In the genomic region with DNA sequence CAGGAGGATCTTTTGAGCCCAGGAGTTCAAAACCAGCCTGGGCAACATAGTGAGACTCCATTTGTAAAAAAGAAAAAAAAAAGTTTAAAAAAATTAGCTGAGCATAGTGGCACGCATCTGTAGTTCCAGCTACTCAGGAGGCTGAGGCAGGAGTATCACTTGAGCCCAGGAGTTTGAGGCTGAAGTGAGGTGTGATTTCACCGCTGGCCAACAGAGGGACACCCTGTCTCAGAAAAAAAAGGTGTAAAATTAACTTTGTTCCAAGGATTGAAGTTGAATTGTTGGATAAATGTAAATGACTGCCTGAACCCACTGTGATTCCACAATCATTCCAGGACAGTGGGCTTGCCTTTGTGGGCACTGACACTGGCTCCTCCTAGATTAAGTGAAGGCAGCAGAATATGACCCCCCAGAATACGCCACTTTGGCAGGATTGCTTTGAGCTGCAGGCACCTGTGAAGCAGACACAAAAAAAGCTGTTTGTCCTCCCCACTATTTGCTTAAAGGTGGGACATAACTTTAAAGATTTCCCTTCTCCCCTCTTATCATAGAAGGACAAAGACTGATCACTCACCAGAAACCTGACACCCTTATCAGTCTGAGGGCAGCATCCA, we compare ENCODE assay signal across 16 cellular contexts. TPM values are rescaled to one million over a fixed set of nuclear protein-coding genes. Genes with fewer than 3 reads are reported as not detected.
A peak's percentile ranks its signal among the peaks of the same experiment; 100 is the strongest.
DNase-seq lines count a peak whose midpoint lies in the region; ATAC-seq, FAIRE-seq and TF ChIP-seq lines count a peak whose summit lies in the region.
"Had no signal": no experiment of that assay in that cellular context is flagged by ENCODE, and none has a peak within 500 bp of the region (broad histone marks: within the 10 kb centered on the region; RNA-seq: fewer than 3 reads in every experiment).

No MANE protein-coding gene starts in this region.

- H3K18ac ChIP-seq in H1 (ENCODE audit: extremely low read depth, low read length): no peak overlapping the region

- H3K27me3 ChIP-seq in Loucy (ENCODE audit: insufficient read depth, low read length, poor library complexity, severe bottlenecking) (no peaks in the 10 kb centered on the region), H1 (replicated peaks in 1 of 4; ENCODE audit: control insufficient read depth in 3 of 4, extremely low read depth in 1 of 4, insufficient read depth in 3 of 4, low read length in 3 of 4) (no peaks in the 10 kb centered on the region)
- H3K27me3 ChIP-seq: right atrium auricular region had no signal

- no peak overlapping the region for H3K4me3 ChIP-seq in Loucy (ENCODE audit: low read length, poor library complexity, severe bottlenecking)
- no peak overlapping the region for H3K4me3 ChIP-seq in H1 (ENCODE audit: extremely low read depth in 1 of 4, insufficient read depth in 2 of 4, low read depth in 3 of 4, low read length in 4 of 4)
- no peak overlapping the region for H3K4me3 ChIP-seq in retinal pigment epithelial cell (ENCODE audit: low read length)
- H3K4me3 ChIP-seq: right atrium auricular region had no signal

- no peak overlapping the region for H2BK12ac ChIP-seq in H1 (ENCODE audit: low read depth, low read length)

- H3K36me3 ChIP-seq in Loucy (ENCODE audit: insufficient read depth, low read length) (no peaks in the 10 kb centered on the region), H1 (ENCODE audit: control insufficient read depth in 2 of 4, insufficient read depth in 4 of 4, low read length in 3 of 4) (no peaks in the 10 kb centered on the region)
- H3K36me3 ChIP-seq: right atrium auricular region had no signal

- no peaks in the 10 kb centered on the region for H3K79me1 ChIP-seq in H1 (ENCODE audit: low read depth, low read length)

- H3K56ac ChIP-seq in H1 (replicated peaks; ENCODE audit: insufficient read length, low read depth, low read length): no peak overlapping the region

- CTCF ChIA-PET in H1 (lab: Charles Lee; ENCODE audit: partially characterized antibody): interaction anchor here (0.6 to 4.0 kb wide), 34 partner anchors 9 to 772 kb away, joined by 3 to 42 read pairs (median 4); no protein-coding TSS in a partner anchor

- DNase-seq in DMS 273 (lab: John Stamatoyannopoulos, UW; ENCODE audit: unreplicated experiment) (peak; percentile 28), DMS 273 treated with DMSO at 0.1 percent for 48 hours (lab: John Stamatoyannopoulos, UW) (no peak), H1 (ENCODE audit: low read depth in 1 of 2, low spot score in 2 of 2) (no peak), retinal pigment epithelial cell (ENCODE audit: low read depth) (no peak), nucleus accumbens (lab: John Stamatoyannopoulos, UW) (no peak)
- DNase-seq in effector CD8-positive, alpha-beta T cell (lab: John Stamatoyannopoulos, UW): no peak
- DNase-seq: 8988T; activated CD4-positive, alpha-beta T cell treated with anti-CD3 and anti-CD28 coated beads for 48 hours; NCI-H1417 treated with DMSO at 0.1 percent for 48 hours; NCI-H69; SW 1271 had no signal

- H2BK120ac ChIP-seq in H1 (replicated peaks; ENCODE audit: low read depth, low read length): no peak overlapping the region

- no peak overlapping the region for H3K14ac ChIP-seq in H1 (ENCODE audit: insufficient read length)

- ATAC-seq in HG02571 (IDR thresholded peaks at IDR 0.05; ENCODE audit: unreplicated experiment): no peak

- no peak overlapping the region for H2BK15ac ChIP-seq in H1 (ENCODE audit: low read length)

- WGBS in H1 (ENCODE audit: extremely low coverage in 1 of 2, insufficient coverage in 1 of 2, insufficient read length in 1 of 2, insufficient replicate concordance in 2 of 2, low coverage in 1 of 2, low lambda C conversion rate in 2 of 2, missing lambda C conversion rate in 1 of 2), 2 experiments: 92% methylated on average over 3 of the region's 3 CpGs; no CpG with 5 or more reads in 1 of the 2 experiments

- H4K5ac ChIP-seq in H1 (ENCODE audit: insufficient read length, low read depth, low read length): no peak overlapping the region

- POLR2A ChIA-PET in H1 (lab: Charles Lee; ENCODE audit: partially characterized antibody): interaction anchor here (1.1 kb wide), 1 partner anchor 15 kb away, joined by 3 read pairs; no protein-coding TSS in a partner anchor

- no peak overlapping the region for H4K8ac ChIP-seq in H1 (ENCODE audit: extremely low read depth, insufficient read depth, low read length)

- H3K4me2 ChIP-seq in Loucy (ENCODE audit: low read depth, low read length, poor library complexity, severe bottlenecking) (no peak overlapping the region), H1 (ENCODE audit: insufficient read depth in 1 of 2, low read depth in 2 of 2, low read length in 2 of 2) (no peak overlapping the region)

- no peaks in the 10 kb centered on the region for H3F3A ChIP-seq in Loucy (ENCODE audit: low read depth)

- no peaks in the 10 kb centered on the region for H4K20me1 ChIP-seq in Loucy (ENCODE audit: insufficient read depth, low read length, poor library complexity, severe bottlenecking)
- H4K20me1 ChIP-seq in H1 (replicated peaks in 1 of 2; ENCODE audit: control insufficient read depth in 1 of 2, insufficient read depth in 2 of 2, low read length in 2 of 2): no peaks in the 10 kb centered on the region

- H3K79me2 ChIP-seq in Loucy (ENCODE audit: insufficient read depth, low read length): no peaks in the 10 kb centered on the region
- no peaks in the 10 kb centered on the region for H3K79me2 ChIP-seq in H1 (ENCODE audit: control insufficient read depth in 1 of 2, insufficient read depth in 2 of 2, low read length in 2 of 2)

- no peak for TF ChIP-seq POLR2A in H1 (IDR thresholded peaks at IDR 0.05; ENCODE audit: control extremely low read depth in 1 of 2, low read depth in 2 of 2, low read length in 2 of 2)

- TF ChIP-seq EP300 in H1 (IDR thresholded peaks at IDR 0.05; ENCODE audit: borderline replicate concordance in 1 of 2, low read depth in 2 of 2, low read length in 2 of 2): no peak

- H3K27ac ChIP-seq in H1 (ENCODE audit: low read depth, low read length): no peak overlapping the region
- H3K27ac ChIP-seq: epithelial cell of prostate, right atrium auricular region had no signal

- H3K23me2 ChIP-seq in H1 (ENCODE audit: low read depth, low read length): no peaks in the 10 kb centered on the region

- H3K4me1 ChIP-seq in Loucy (ENCODE audit: insufficient read depth, low read length, poor library complexity, severe bottlenecking) (no peaks in the 10 kb centered on the region), H1 (replicated peaks in 1 of 4; ENCODE audit: control insufficient read depth in 3 of 4, insufficient read depth in 4 of 4, low read length in 3 of 4) (no peaks in the 10 kb centered on the region)
- H3K4me1 ChIP-seq: right atrium auricular region had no signal

- no peak overlapping the region for H3K4ac ChIP-seq in H1 (replicated peaks; ENCODE audit: insufficient read length, low read depth, low read length)

- H2AFZ ChIP-seq in Loucy (ENCODE audit: low read length) (no peak overlapping the region), H1 (ENCODE audit: low read length) (no peak overlapping the region)

- H4K91ac ChIP-seq in H1 (replicated peaks; ENCODE audit: insufficient read length, low read length): no peak overlapping the region

- peak; percentile 55 for TF ChIP-seq CTCF in Loucy (conservative IDR thresholded peaks at IDR 0.05; ENCODE audit: low read length)
- peak; percentile 35 to 59 (median 44); a peak in 3 of 4 replicates for TF ChIP-seq CTCF in H1 (IDR thresholded peaks at IDR 0.05; ENCODE audit: control extremely low read depth in 1 of 3, insufficient read depth in 1 of 3, low read depth in 1 of 3, low read length in 3 of 3)
- peak; percentile 32 for TF ChIP-seq CTCF in retinal pigment epithelial cell (conservative IDR thresholded peaks at IDR 0.05; ENCODE audit: low read depth, low read length)

- no peak overlapping the region for H3K23ac ChIP-seq in H1 (ENCODE audit: insufficient read length)

- peak; percentile 57 to 61 for TF ChIP-seq RAD21 in H1 (IDR thresholded peaks at IDR 0.05 in 1 of 2, conservative IDR thresholded peaks at IDR 0.05 in 1 of 2; ENCODE audit: low read depth in 2 of 2, low read length in 2 of 2)

- H2AK5ac ChIP-seq in H1 (ENCODE audit: low read depth, low read length): no peak overlapping the region

- no peak for FAIRE-seq in H1 (lab: Jason Lieb, UNC)

- no peaks in the 10 kb centered on the region for H3K9me3 ChIP-seq in Loucy (ENCODE audit: insufficient read depth, low read depth, low read length)
- no peaks in the 10 kb centered on the region for H3K9me3 ChIP-seq in H1 (ENCODE audit: insufficient read depth in 2 of 2, low read depth in 1 of 2, low read length in 1 of 2)
- H3K9me3 ChIP-seq: right atrium auricular region had no signal

- H2BK20ac ChIP-seq in H1 (ENCODE audit: low read length): no peak overlapping the region

- H3K9ac ChIP-seq in Loucy (ENCODE audit: low read depth, low read length, poor library complexity, severe bottlenecking): no peak overlapping the region
- no peak overlapping the region for H3K9ac ChIP-seq in H1 (replicated peaks in 1 of 4; ENCODE audit: extremely low read depth in 1 of 4, low read depth in 3 of 4, low read length in 3 of 4)

- H3K9me2 ChIP-seq in Loucy (replicated peaks; ENCODE audit: low read depth, low read length): no peaks in the 10 kb centered on the region

- H2BK5ac ChIP-seq in H1 (ENCODE audit: low read depth, low read length): no peak overlapping the region

TF ChIP-seq in H1, 55 proteins besides CTCF, POLR2A, EP300 and RAD21:
- TF ChIP-seq, protein P1, sequence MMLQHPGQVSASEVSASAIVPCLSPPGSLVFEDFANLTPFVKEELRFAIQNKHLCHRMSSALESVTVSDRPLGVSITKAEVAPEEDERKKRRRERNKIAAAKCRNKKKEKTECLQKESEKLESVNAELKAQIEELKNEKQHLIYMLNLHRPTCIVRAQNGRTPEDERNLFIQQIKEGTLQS (IDR thresholded peaks at IDR 0.05; ENCODE audit: insufficient read depth, low read depth, low read length): no peak
- 0 out of 2 replicates have a peak, but pooled peaks have one; percentile 43 for TF ChIP-seq KDM1A (IDR thresholded peaks at IDR 0.05; ENCODE audit: borderline replicate concordance, low read length)
- TF ChIP-seq, protein P2, sequence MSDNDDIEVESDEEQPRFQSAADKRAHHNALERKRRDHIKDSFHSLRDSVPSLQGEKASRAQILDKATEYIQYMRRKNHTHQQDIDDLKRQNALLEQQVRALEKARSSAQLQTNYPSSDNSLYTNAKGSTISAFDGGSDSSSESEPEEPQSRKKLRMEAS (IDR thresholded peaks at IDR 0.05): no peak

RNA-seq across cellular contexts. Expression of gene FOXI2, which starts 57.2 kb away (rescaled TPM):
- 1.0 and 1.4 TPM in 2 replicates for total RNA-seq in H1 (2021; fragmentation: NEBNext Ultra II Directional; extraction: Animal tissue kit (Norgen Biotek cat#: 25700))
- polyA plus RNA-seq in H1 (2011; rRNA removed): 1.0 and 1.9 TPM in 2 replicates
- 1.6 TPM for polyA plus RNA-seq in H1 (2011; cell fraction: cytosol; rRNA removed)
- polyA plus RNA-seq in H1 (2011; cell fraction: nucleus; rRNA removed): 1.5 TPM
- polyA plus RNA-seq in H1 (2012, experiment 1 of 2): 1.3 to 2.2 TPM (median 1.8 TPM) in 4 replicates
- 0.89 TPM for polyA plus RNA-seq in H1 (2012, experiment 2 of 2)
- 0.18 TPM for polyA plus RNA-seq in H1 (2013, experiment 1 of 2)
- polyA plus RNA-seq in H1 (2013, experiment 2 of 2): 0.15 TPM
- 0.44 and 0.50 TPM in 2 replicates for polyA minus RNA-seq in H1 (2011; rRNA and poly(A)+ RNA removed)
- polyA minus RNA-seq in H1 (2011; cell fraction: cytosol; rRNA and poly(A)+ RNA removed): 0.81 TPM
- 2.5 TPM for polyA minus RNA-seq in H1 (2011; cell fraction: nucleus; rRNA and poly(A)+ RNA removed)
- total RNA-seq: activated T-helper 2 cell treated with anti-CD3 and anti-CD28 coated beads, Interferon-gamma antibody, Interleukin-2, Interleukin-4, amounts not matched to agents 10 μg/mL and 5 μg/mL and 100 μg/mL, durations not matched to agents 14 hours and 24 hours and 36 hours; right atrium auricular region had no signal
